In the genomic region with DNA sequence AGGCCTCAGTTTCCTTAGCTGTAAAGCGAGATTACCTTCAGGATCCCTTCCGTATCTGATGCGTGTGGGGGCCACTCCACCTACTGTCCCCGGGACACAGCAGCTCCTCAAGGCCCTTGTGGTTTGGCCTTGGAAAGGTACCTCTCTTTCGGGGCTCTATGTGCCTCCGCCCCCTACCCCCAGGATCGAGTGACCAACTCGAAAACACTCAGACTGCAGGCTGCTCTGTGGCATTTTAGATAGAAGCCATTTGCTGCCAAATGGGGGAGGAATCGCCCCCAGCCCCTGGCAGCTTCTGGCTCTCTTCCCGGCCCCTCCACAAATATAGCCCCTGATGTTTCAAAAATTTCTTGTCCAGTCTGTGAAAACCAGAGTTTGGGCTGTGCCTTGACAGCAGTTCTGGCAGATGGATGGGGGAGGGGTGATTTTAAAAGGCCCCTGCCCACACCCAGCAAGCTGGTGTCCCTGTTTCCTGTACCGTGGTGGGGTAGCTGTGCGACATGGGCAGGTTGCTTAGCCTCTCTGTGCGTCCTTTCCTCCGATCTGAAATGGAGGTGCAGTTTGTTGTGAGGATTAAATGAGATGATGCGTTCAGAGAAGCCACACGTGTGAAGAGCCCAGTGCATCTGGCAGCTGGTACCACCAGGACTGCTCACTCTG, we compare ENCODE assay signal across 15 cellular contexts. TPM values are rescaled to one million over a fixed set of nuclear protein-coding genes. Genes with fewer than 3 reads are reported as not detected.
DNase-seq lines count a peak whose midpoint lies in the region; ATAC-seq, FAIRE-seq and TF ChIP-seq lines count a peak whose summit lies in the region.
"Had no signal": no experiment of that assay in that cellular context is flagged by ENCODE, and none has a peak within 500 bp of the region (broad histone marks: within the 10 kb centered on the region; RNA-seq: fewer than 3 reads in every experiment).

No MANE protein-coding gene starts in this region.

- no peak overlapping the region for H2AK5ac ChIP-seq in mesenchymal stem cell (ENCODE audit: low read length, severe bottlenecking)

- no peak overlapping the region for H2BK120ac ChIP-seq in mesenchymal stem cell (ENCODE audit: low read depth, low read length)

- H3K36me3 ChIP-seq in astrocyte (ENCODE audit: insufficient read depth, low read length) (no peaks in the 10 kb centered on the region), mesenchymal stem cell (ENCODE audit: control insufficient read depth in 1 of 2, insufficient read depth in 2 of 2, low read depth in 1 of 2, low read length in 2 of 2) (no peaks in the 10 kb centered on the region), skeletal muscle tissue (ENCODE audit: control insufficient read depth in 3 of 3, insufficient read depth in 3 of 3, low read length in 3 of 3) (no peaks in the 10 kb centered on the region)

- H3K79me2 ChIP-seq in astrocyte (ENCODE audit: insufficient read depth, low read length) = no peaks in the 10 kb centered on the region

- H3K14ac ChIP-seq in mesenchymal stem cell (ENCODE audit: low read length in 2 of 2) = peak overlapping the region in 1 of 2 experiments; percentile 3

- H4K8ac ChIP-seq in mesenchymal stem cell (ENCODE audit: low read length) = no peak overlapping the region

- peak; percentile 82 for DNase-seq in NCI-H1694 treated with DMSO at 0.1 percent for 48 hours (lab: John Stamatoyannopoulos, UW)
- no peak for DNase-seq in astrocyte (ENCODE audit: low read depth)
- no peak for DNase-seq in mesenchymal stem cell
- no peak for DNase-seq in COR-L47 (lab: John Stamatoyannopoulos, UW)
- DNase-seq in G401 (ENCODE audit: low spot score) = no peak
- DNase-seq: CD4-positive, CD25-positive, alpha-beta regulatory T cell; central memory CD4-positive, alpha-beta T cell; NCI-H1092 treated with DMSO at 0.1 percent for 48 hours; stimulated activated CD4-positive, alpha-beta T cell treated with anti-CD3 and anti-CD28 coated beads, Interleukin-2, amount 100 ng/mL, for 24 hours had no signal

- ATAC-seq in GM21447 (IDR thresholded peaks at IDR 0.05; ENCODE audit: unreplicated experiment) = no peak
- ATAC-seq in GM18505 (IDR thresholded peaks at IDR 0.05; ENCODE audit: unreplicated experiment) = no peak

- peaks cover 17% of the 10 kb centered on the region for H3K27me3 Mint-ChIP-seq in astrocyte (ENCODE audit: low read depth, unreplicated experiment)

- H2AFZ ChIP-seq in astrocyte (ENCODE audit: low read depth, low read length) (peak overlapping the region; percentile 74), mesenchymal stem cell (ENCODE audit: low read depth, low read length) (no peak overlapping the region)

- H3K4me3 Mint-ChIP-seq in astrocyte (ENCODE audit: unreplicated experiment) = no peak overlapping the region
- H3K4me3 Mint-ChIP-seq: activated naive CD4-positive, alpha-beta T cell treated with anti-CD3 and anti-CD28 coated beads, Interleukin-2, amount 50 U/mL, for 24 hours; CD4-positive, CD25-positive, alpha-beta regulatory T cell had no signal

- H3K23ac ChIP-seq in mesenchymal stem cell (ENCODE audit: low read length in 2 of 2) = no peak overlapping the region

- H3K27me3 ChIP-seq in astrocyte (ENCODE audit: insufficient read depth, low read length) (no peaks in the 10 kb centered on the region), mesenchymal stem cell (ENCODE audit: control insufficient read depth in 1 of 2, insufficient read depth in 1 of 2, low read length in 2 of 2) (peaks cover 21 to 34% of the 10 kb centered on the region in 2 experiments), skeletal muscle tissue (ENCODE audit: control insufficient read depth in 3 of 3, insufficient read depth in 3 of 3, low read length in 3 of 3) (peaks cover 0 to 3% (median 0%) of the 10 kb centered on the region in 3 donors)

- H2BK5ac ChIP-seq in mesenchymal stem cell (ENCODE audit: low read depth, low read length, poor library complexity, severe bottlenecking) = no peak overlapping the region

- no peaks in the 10 kb centered on the region for H3K9me3 ChIP-seq in astrocyte (ENCODE audit: insufficient read depth, low read depth, low read length)
- no peaks in the 10 kb centered on the region for H3K9me3 ChIP-seq in mesenchymal stem cell (ENCODE audit: control insufficient read depth, low read length)
- H3K9me3 ChIP-seq in skeletal muscle tissue (ENCODE audit: control insufficient read depth in 3 of 3, low read length in 3 of 3) = no peaks in the 10 kb centered on the region

- H3K4me1 ChIP-seq in astrocyte (ENCODE audit: insufficient read depth, low read length) (peaks cover 10% of the 10 kb centered on the region), mesenchymal stem cell (ENCODE audit: control insufficient read depth, insufficient read depth, low read depth, low read length) (peaks cover 24% of the 10 kb centered on the region), skeletal muscle tissue (ENCODE audit: control insufficient read depth in 3 of 3, insufficient read depth in 3 of 3, low read length in 3 of 3) (peaks cover 9 to 12% (median 10%) of the 10 kb centered on the region in 3 donors)

- H3K4me2 ChIP-seq in astrocyte (ENCODE audit: low read length) (peak overlapping the region; percentile 81), mesenchymal stem cell (ENCODE audit: low read length, poor library complexity, severe bottlenecking) (no peak overlapping the region)

- H2BK15ac ChIP-seq in mesenchymal stem cell (ENCODE audit: low read depth, poor library complexity, severe bottlenecking) = no peak overlapping the region

- FAIRE-seq in astrocyte (lab: Jason Lieb, UNC) = no peak
- FAIRE-seq: keratinocyte had no signal

- H3K9me3 Mint-ChIP-seq in astrocyte (ENCODE audit: unreplicated experiment) = no peaks in the 10 kb centered on the region
- H3K9me3 Mint-ChIP-seq: activated naive CD4-positive, alpha-beta T cell treated with anti-CD3 and anti-CD28 coated beads, Interleukin-2, amount 50 U/mL, for 24 hours had no signal

- peak overlapping the region; percentile 23 for H3K4me3 ChIP-seq in astrocyte (ENCODE audit: insufficient read depth, low read depth, low read length)
- peak overlapping the region in 1 of 2 experiments; percentile 57 for H3K4me3 ChIP-seq in mesenchymal stem cell (ENCODE audit: insufficient read depth in 1 of 2, low read depth in 1 of 2, low read length in 2 of 2)
- H3K4me3 ChIP-seq in skeletal muscle tissue (ENCODE audit: low read length in 3 of 3) = peak overlapping the region; percentile 49 to 73 (median 65)

- H4K91ac ChIP-seq in mesenchymal stem cell (ENCODE audit: low read length) = no peak overlapping the region

- no peak overlapping the region for H2BK12ac ChIP-seq in mesenchymal stem cell (ENCODE audit: low read length in 2 of 2)

- H3K79me1 ChIP-seq in mesenchymal stem cell (replicated peaks; ENCODE audit: low read length, poor library complexity, severe bottlenecking) = no peaks in the 10 kb centered on the region

- H3K4ac ChIP-seq in mesenchymal stem cell (ENCODE audit: low read depth in 1 of 2, low read length in 2 of 2) = no peak overlapping the region

- H3K4me1 Mint-ChIP-seq in astrocyte (ENCODE audit: low read depth, unreplicated experiment) = peaks cover 14% of the 10 kb centered on the region
- H3K4me1 Mint-ChIP-seq: activated naive CD4-positive, alpha-beta T cell treated with anti-CD3 and anti-CD28 coated beads, Interleukin-2, amount 50 U/mL, for 24 hours; CD4-positive, CD25-positive, alpha-beta regulatory T cell had no signal

- no peak for TF ChIP-seq CTCF in astrocyte (IDR thresholded peaks at IDR 0.05; ENCODE audit: insufficient read depth, low read depth, low read length)

- in situ Hi-C loops in G401 (cut with HindIII; ENCODE audit: low sequenced_read_pairs) = no loop called here

- no peaks in the 10 kb centered on the region for H4K20me1 ChIP-seq in astrocyte (ENCODE audit: insufficient read depth, low read length)

- WGBS in mesenchymal stem cell = 84% methylated on average over 15 of the region's 16 CpGs

- no peaks in the 10 kb centered on the region for H3K36me3 Mint-ChIP-seq in astrocyte (ENCODE audit: low read depth, unreplicated experiment)
- H3K36me3 Mint-ChIP-seq: activated naive CD4-positive, alpha-beta T cell treated with anti-CD3 and anti-CD28 coated beads, Interleukin-2, amount 50 U/mL, for 24 hours; CD4-positive, CD25-positive, alpha-beta regulatory T cell had no signal

- TF ChIP-seq POLR2A in GM18505 (IDR thresholded peaks at IDR 0.05; ENCODE audit: borderline replicate concordance, extremely low read depth, insufficient read depth, insufficient read length) = no peak

- peak overlapping the region; percentile 54 for H3K9ac ChIP-seq in astrocyte (ENCODE audit: low read length)
- H3K9ac ChIP-seq in mesenchymal stem cell (ENCODE audit: low read length) = peak overlapping the region; percentile 48
- H3K9ac ChIP-seq in skeletal muscle tissue (ENCODE audit: low read depth in 1 of 3, low read length in 3 of 3) = peak overlapping the region; percentile 77 to 86 (median 79)

- no peak overlapping the region for H3K18ac ChIP-seq in mesenchymal stem cell (ENCODE audit: low read depth in 1 of 2, low read length in 2 of 2)

- H3K27ac ChIP-seq in astrocyte (ENCODE audit: low read depth, low read length) = no peak overlapping the region
- H3K27ac ChIP-seq in mesenchymal stem cell (ENCODE audit: low read length, poor library complexity, severe bottlenecking) = no peak overlapping the region
- H3K27ac ChIP-seq in skeletal muscle tissue (ENCODE audit: low read depth, low read length) = no peak overlapping the region

- no peak overlapping the region for H3K27ac Mint-ChIP-seq in astrocyte (ENCODE audit: unreplicated experiment)
- H3K27ac Mint-ChIP-seq: activated naive CD4-positive, alpha-beta T cell treated with anti-CD3 and anti-CD28 coated beads, Interleukin-2, amount 50 U/mL, for 24 hours; CD4-positive, CD25-positive, alpha-beta regulatory T cell had no signal

RNA-seq across cellular contexts. Expression of a gene that starts 1.1 kb away (rescaled TPM):
- total RNA-seq in astrocyte (0.07 TPM in 1 of 2 replicates, not detected in the other), skeletal muscle tissue (0.52 TPM)
- polyA plus RNA-seq in mesenchymal stem cell (2013, experiment 1 of 2) = not detected
- not detected for polyA plus RNA-seq in mesenchymal stem cell (2013, experiment 2 of 2)
- 0.62 TPM in 1 of 2 replicates, not detected in the other for total RNA-seq in G401 (2014; rRNA removed; shearing (Covaris generic))
- total RNA-seq: CD4-positive, CD25-positive, alpha-beta regulatory T cell; renal cortical epithelial cell had no signal
- polyA plus RNA-seq: CD4-positive, CD25-positive, alpha-beta regulatory T cell; keratinocyte had no signal

RNA-seq across cellular contexts. Expression of a gene that starts 31.9 kb away (rescaled TPM):
- total RNA-seq in astrocyte (59.1 and 71.6 TPM in 2 replicates), skeletal muscle tissue (27.1 TPM)
- polyA plus RNA-seq in mesenchymal stem cell (2013, experiment 1 of 2) = 78.1 TPM
- 81.9 TPM for polyA plus RNA-seq in mesenchymal stem cell (2013, experiment 2 of 2)
- 18.5 and 26.4 TPM in 2 replicates for total RNA-seq in G401 (2014; rRNA removed; shearing (Covaris generic))
